Comparison of ENCODE assay signal across 1 cellular context in genomic region chr5:81428446-81428845, GRCh38.
TF ChIP-seq lines count a peak whose summit lies in the region.

No MANE protein-coding gene starts in this region.

TF ChIP-seq in IMR-90, 13 proteins besides CTCF, POLR2A, EP300 and RAD21:
- TF ChIP-seq NFE2L2 (IDR thresholded peaks at IDR 0.05; ENCODE audit: low read depth, low read length) (no peak), MAZ (IDR thresholded peaks at IDR 0.05; ENCODE audit: borderline replicate concordance, low read depth, low read length) (no peak)
TF ChIP-seq in IMR-90: peak in this region for 0.
